ENCODE assay signal across 17 cellular contexts in genomic region chr12:106917503-106917902, GRCh38. TPM values are rescaled to one million over a fixed set of nuclear protein-coding genes. Genes with fewer than 3 reads are reported as not detected.
DNase-seq lines count a peak whose midpoint lies in the region; ATAC-seq and TF ChIP-seq lines count a peak whose summit lies in the region.
"Had no signal": no experiment of that assay in that cellular context is flagged by ENCODE, and none has a peak within 500 bp of the region (broad histone marks: within the 10 kb centered on the region; RNA-seq: fewer than 3 reads in every experiment).

No MANE protein-coding gene starts in this region.

- H2AFZ ChIP-seq in GM23338: no peak overlapping the region
- H2AFZ ChIP-seq in Karpas-422 (ENCODE audit: low read length): no peak overlapping the region

- H4K20me1 ChIP-seq in GM23338 (replicated peaks; ENCODE audit: insufficient read depth): no peaks in the 10 kb centered on the region
- H4K20me1 ChIP-seq in Karpas-422 (ENCODE audit: insufficient read depth, low read depth, low read length): peaks cover 21% of the 10 kb centered on the region; the same call in 1 of the 2 replicates

- no peaks in the 10 kb centered on the region for H3K36me3 ChIP-seq in GM23338 (ENCODE audit: insufficient read depth)
- H3K36me3 ChIP-seq in Karpas-422 (ENCODE audit: insufficient read depth, low read length): no peaks in the 10 kb centered on the region
- H3K36me3 ChIP-seq: HAP-1 had no signal

- no peak overlapping the region for H3K9ac ChIP-seq in Karpas-422 (ENCODE audit: low read length)

- H3K27me3 ChIP-seq in GM23338 (ENCODE audit: insufficient read depth) (no peaks in the 10 kb centered on the region), Karpas-422 (ENCODE audit: low read length) (no peaks in the 10 kb centered on the region)

- no peak overlapping the region for H3K4me3 ChIP-seq in GM23338
- no peak overlapping the region for H3K4me3 ChIP-seq in Karpas-422 (ENCODE audit: low read length)
- H3K4me3 ChIP-seq: HAP-1, SK-N-MC had no signal

- H3K36me3 Mint-ChIP-seq in GM23338 (ENCODE audit: low read depth) (no peaks in the 10 kb centered on the region), nephron progenitor cell (ENCODE audit: low read depth) (no peaks in the 10 kb centered on the region)
- no peaks in the 10 kb centered on the region for H3K36me3 Mint-ChIP-seq in activated T-helper 2 cell treated with anti-CD3 and anti-CD28 coated beads, Interferon-gamma antibody, Interleukin-2, Interleukin-4, amounts not matched to agents 10 μg/mL and 5 μg/mL and 100 μg/mL, durations not matched to agents 14 hours and 24 hours and 36 hours (ENCODE audit: low read depth)
- H3K36me3 Mint-ChIP-seq: IgD-negative memory B cell had no signal

- DNase-seq in GM23338 (ENCODE audit: low spot score) (no peak), Karpas-422 (peak; percentile 51), dermis microvascular lymphatic vessel endothelial cell (ENCODE audit: low read depth in 2 of 2) (peak; percentile 21 to 35), nephron progenitor cell (peak; percentile 12), NCI-H2227 treated with DMSO at 0.1 percent for 48 hours (lab: John Stamatoyannopoulos, UW) (no peak), amygdala (lab: John Stamatoyannopoulos, UW) (no peak)
- no peak for DNase-seq in activated T-helper 2 cell treated with anti-CD3 and anti-CD28 coated beads, Interferon-gamma antibody, Interleukin-2, Interleukin-4, amounts not matched to agents 10 μg/mL and 5 μg/mL and 100 μg/mL, durations not matched to agents 14 hours and 24 hours and 36 hours (ENCODE audit: low spot score)
- DNase-seq: ACHN, COR-L47, DMS153, NCI-H1105 treated with DMSO at 0.1 percent for 48 hours, NCI-H187 treated with DMSO at 0.1 percent for 48 hours, Right ventricle myocardium superior had no signal

- no peak for ATAC-seq in GM23338
- ATAC-seq: Panc1 had no signal

- H3K4me3 Mint-ChIP-seq in GM23338 (no peak overlapping the region), nephron progenitor cell (no peak overlapping the region)
- H3K4me3 Mint-ChIP-seq in activated T-helper 2 cell treated with anti-CD3 and anti-CD28 coated beads, Interferon-gamma antibody, Interleukin-2, Interleukin-4, amounts not matched to agents 10 μg/mL and 5 μg/mL and 100 μg/mL, durations not matched to agents 14 hours and 24 hours and 36 hours (ENCODE audit: low read depth): no peak overlapping the region
- H3K4me3 Mint-ChIP-seq: IgD-negative memory B cell had no signal

- TF ChIP-seq CTCF in GM23338 (conservative IDR thresholded peaks at IDR 0.05; ENCODE audit: low read depth in 2 of 2) (no peak), nephron progenitor cell (IDR thresholded peaks at IDR 0.05) (no peak)

- H3K27ac ChIP-seq in GM23338 (ENCODE audit: low read depth) (no peak overlapping the region), Karpas-422 (ENCODE audit: low read length) (no peak overlapping the region)
- H3K27ac ChIP-seq: SK-N-MC had no signal

- H3F3A ChIP-seq in GM23338 (replicated peaks; ENCODE audit: low read depth): no peaks in the 10 kb centered on the region

- H3K27me3 Mint-ChIP-seq in GM23338 (ENCODE audit: insufficient read depth, low read depth, poor library complexity) (peaks cover 3% of the 10 kb centered on the region), nephron progenitor cell (ENCODE audit: low read depth, poor library complexity) (peaks cover 13% of the 10 kb centered on the region)
- peaks cover 13% of the 10 kb centered on the region for H3K27me3 Mint-ChIP-seq in activated T-helper 2 cell treated with anti-CD3 and anti-CD28 coated beads, Interferon-gamma antibody, Interleukin-2, Interleukin-4, amounts not matched to agents 10 μg/mL and 5 μg/mL and 100 μg/mL, durations not matched to agents 14 hours and 24 hours and 36 hours (ENCODE audit: low read depth)

- H3K27ac Mint-ChIP-seq in GM23338: no peak overlapping the region
- H3K27ac Mint-ChIP-seq in nephron progenitor cell: no peak overlapping the region
- H3K27ac Mint-ChIP-seq in activated T-helper 2 cell treated with anti-CD3 and anti-CD28 coated beads, Interferon-gamma antibody, Interleukin-2, Interleukin-4, amounts not matched to agents 10 μg/mL and 5 μg/mL and 100 μg/mL, durations not matched to agents 14 hours and 24 hours and 36 hours: no peak overlapping the region
- H3K27ac Mint-ChIP-seq: IgD-negative memory B cell had no signal

- intact Hi-C loops in activated T-helper 2 cell treated with anti-CD3 and anti-CD28 coated beads, Interferon-gamma antibody, Interleukin-2, Interleukin-4, amounts not matched to agents 10 μg/mL and 5 μg/mL and 100 μg/mL, durations not matched to agents 14 hours and 24 hours and 36 hours (cut with micrococcal nuclease): loop anchor here (5.0 to 10.0 kb wide), 2 partner anchors 325 to 693 kb away; no protein-coding TSS in a partner anchor

- peaks cover 24% of the 10 kb centered on the region for H3K4me1 Mint-ChIP-seq in GM23338
- peaks cover 42% of the 10 kb centered on the region for H3K4me1 Mint-ChIP-seq in nephron progenitor cell
- H3K4me1 Mint-ChIP-seq in activated T-helper 2 cell treated with anti-CD3 and anti-CD28 coated beads, Interferon-gamma antibody, Interleukin-2, Interleukin-4, amounts not matched to agents 10 μg/mL and 5 μg/mL and 100 μg/mL, durations not matched to agents 14 hours and 24 hours and 36 hours (ENCODE audit: low read depth): peaks cover 25% of the 10 kb centered on the region

- H3K9me2 ChIP-seq in GM23338 (ENCODE audit: insufficient read depth) (no peaks in the 10 kb centered on the region), Karpas-422 (replicated peaks; ENCODE audit: insufficient read depth, low read length) (no peaks in the 10 kb centered on the region)

- H3K4me2 ChIP-seq in GM23338 (0 out of 2 replicates have a peak overlapping the region, but pooled peaks have one; percentile 42), Karpas-422 (ENCODE audit: low read depth, low read length, poor library complexity, severe bottlenecking) (no peak overlapping the region)

- H3K4me1 ChIP-seq in GM23338 (ENCODE audit: insufficient read depth) (peaks cover 24% of the 10 kb centered on the region), Karpas-422 (ENCODE audit: low read length) (peaks cover 21% of the 10 kb centered on the region)

- H3K9me3 ChIP-seq in Karpas-422 (ENCODE audit: low read length): no peaks in the 10 kb centered on the region
- H3K9me3 ChIP-seq: HAP-1 had no signal

- H3K9me3 Mint-ChIP-seq in GM23338 (no peaks in the 10 kb centered on the region), nephron progenitor cell (no peaks in the 10 kb centered on the region)
- no peaks in the 10 kb centered on the region for H3K9me3 Mint-ChIP-seq in activated T-helper 2 cell treated with anti-CD3 and anti-CD28 coated beads, Interferon-gamma antibody, Interleukin-2, Interleukin-4, amounts not matched to agents 10 μg/mL and 5 μg/mL and 100 μg/mL, durations not matched to agents 14 hours and 24 hours and 36 hours
- H3K9me3 Mint-ChIP-seq: IgD-negative memory B cell had no signal

- H3K79me2 ChIP-seq in GM23338 (replicated peaks; ENCODE audit: insufficient read depth): no peaks in the 10 kb centered on the region
- no peaks in the 10 kb centered on the region for H3K79me2 ChIP-seq in Karpas-422 (ENCODE audit: low read length)

TF ChIP-seq in GM23338, 12 proteins besides CTCF, POLR2A, EP300 and RAD21 (continues in another document):
- TF ChIP-seq EZH2 (IDR thresholded peaks at IDR 0.05; ENCODE audit: low read depth, unreplicated experiment): no peak
- no peak for TF ChIP-seq ZNF114 (CRISPR knock-in tag; IDR thresholded peaks at IDR 0.05)
- TF ChIP-seq POLR2AphosphoS5 (IDR thresholded peaks at IDR 0.05; ENCODE audit: low read depth): no peak
- TF ChIP-seq ETS1 (IDR thresholded peaks at IDR 0.05): no peak
- no peak for TF ChIP-seq ZNF331 (CRISPR knock-in tag; IDR thresholded peaks at IDR 0.05; ENCODE audit: low read depth)

RNA-seq across cellular contexts. Expression of gene TMEM263, which starts 38.2 kb away (rescaled TPM):
- 9.3 and 10.4 TPM in 2 replicates for total RNA-seq in GM23338 (2014; rRNA removed; shearing (Covaris generic))
- polyA plus RNA-seq in GM23338 (2016; fragmentation: Nextera tagmentation; extraction: Ambion mirVana): 5.8 and 7.1 TPM in 2 replicates
- total RNA-seq in Karpas-422 (2014; rRNA removed; shearing (Covaris generic); ENCODE audit: low replicate concordance): 28.0 and 38.5 TPM in 2 replicates
- total RNA-seq in dermis microvascular lymphatic vessel endothelial cell: 40.6 TPM in 2 replicates
- 30.6 and 31.8 TPM in 2 replicates for total RNA-seq in activated T-helper 2 cell treated with anti-CD3 and anti-CD28 coated beads, Interferon-gamma antibody, Interleukin-2, Interleukin-4, amounts not matched to agents 10 μg/mL and 5 μg/mL and 100 μg/mL, durations not matched to agents 14 hours and 24 hours and 36 hours

Comparison
In these comparisons a context has a peak if more than half of its experiments do, and no peak if none do; other contexts are left out.
1. DNase-seq: peak in Karpas-422 (single experiment), dermis microvascular lymphatic vessel endothelial cell (2 of 2) and nephron progenitor cell (single experiment); none in GM23338 (single experiment), activated T-helper 2 cell treated with anti-CD3 and anti-CD28 coated beads, Interferon-gamma antibody, Interleukin-2, Interleukin-4, amounts not matched to agents 10 μg/mL and 5 μg/mL and 100 μg/mL, durations not matched to agents 14 hours and 24 hours and 36 hours (single experiment), NCI-H2227 treated with DMSO at 0.1 percent for 48 hours (single experiment) and amygdala (0 of 56).